Comparison of ENCODE assay signal across 13 cellular contexts in the genomic region with DNA sequence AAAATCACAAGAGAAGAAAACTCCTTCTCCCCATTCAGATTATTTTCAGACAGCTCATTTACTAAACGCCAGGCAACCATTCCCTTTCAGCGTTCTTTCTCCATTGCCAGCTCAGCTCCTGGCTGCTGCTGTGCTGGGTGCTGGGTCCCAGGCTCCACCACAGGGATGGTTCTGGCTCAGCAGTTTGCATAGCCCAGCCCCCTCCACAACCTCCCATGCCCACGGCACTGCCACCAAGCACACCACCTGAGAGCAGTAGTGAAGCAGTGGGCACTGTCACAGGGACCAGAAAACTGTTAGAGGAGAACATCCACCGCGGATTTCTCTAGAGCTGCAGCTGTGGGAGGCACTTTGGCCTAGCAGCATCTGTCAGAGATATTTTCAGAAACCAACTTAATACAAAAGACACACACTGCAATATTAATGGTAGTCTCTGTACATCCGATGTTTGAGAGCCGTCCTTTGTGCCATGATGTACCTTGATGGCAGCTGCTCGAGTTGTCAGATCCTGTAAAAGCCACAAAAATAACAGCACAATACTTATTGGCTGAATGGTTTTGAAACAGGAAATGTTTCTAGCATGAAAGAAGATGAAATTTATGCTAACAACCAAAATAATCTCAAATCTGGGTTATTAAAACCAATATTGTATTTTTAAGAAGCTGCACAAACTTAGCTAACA.
DNase-seq lines count a peak whose midpoint lies in the region; ATAC-seq, FAIRE-seq and TF ChIP-seq lines count a peak whose summit lies in the region.
"Had no signal": no experiment of that assay in that cellular context is flagged by ENCODE, and none has a peak within 500 bp of the region (broad histone marks: within the 10 kb centered on the region; RNA-seq: fewer than 3 reads in every experiment).

No MANE protein-coding gene starts in this region.

- H3K4me2 ChIP-seq in H1 (ENCODE audit: insufficient read depth in 1 of 2, low read depth in 2 of 2, low read length in 2 of 2), result no peak overlapping the region

- H3K9me3 ChIP-seq in Panc1 (ENCODE audit: control insufficient read depth, insufficient read depth, low read depth, low read length) (no peaks in the 10 kb centered on the region), H1 (ENCODE audit: insufficient read depth in 2 of 2, low read depth in 1 of 2, low read length in 1 of 2) (no peaks in the 10 kb centered on the region), small intestine (ENCODE audit: control insufficient read depth, low read depth) (no peaks in the 10 kb centered on the region), esophagus squamous epithelium (no peaks in the 10 kb centered on the region)

- TF ChIP-seq POLR2A in H1 (IDR thresholded peaks at IDR 0.05; ENCODE audit: control extremely low read depth in 1 of 2, low read depth in 2 of 2, low read length in 2 of 2) (no peak), esophagus squamous epithelium (IDR thresholded peaks at IDR 0.05) (no peak)

- no peaks in the 10 kb centered on the region; the same call in 1 of the 2 replicates for H3K4me1 ChIP-seq in Panc1 (ENCODE audit: control insufficient read depth, insufficient read depth, low read length)
- H3K4me1 ChIP-seq in H1 (replicated peaks in 1 of 4; ENCODE audit: control insufficient read depth in 3 of 4, insufficient read depth in 4 of 4, low read length in 3 of 4), result peaks cover 0 to 5% (median 0%) of the 10 kb centered on the region in 4 experiments; a peak in 2 of 7 replicates
- no peaks in the 10 kb centered on the region for H3K4me1 ChIP-seq in small intestine (ENCODE audit: control insufficient read depth in 2 of 2, insufficient read depth in 1 of 2, low read depth in 1 of 2, low read length in 1 of 2)
- H3K4me1 ChIP-seq in esophagus squamous epithelium, result peaks cover 4 to 24% (median 8%) of the 10 kb centered on the region in 3 donors

- H3K23me2 ChIP-seq in H1 (ENCODE audit: low read depth, low read length), result no peaks in the 10 kb centered on the region

- H3K27ac ChIP-seq in Panc1 (ENCODE audit: low read length), result peak overlapping the region; percentile 10; the same call in 1 of the 2 replicates
- H3K27ac ChIP-seq in H1 (ENCODE audit: low read depth, low read length), result no peak overlapping the region
- peak overlapping the region in 1 of 2 donors; percentile 74 for H3K27ac ChIP-seq in small intestine (ENCODE audit: low read depth in 1 of 2, low read length in 1 of 2)
- H3K27ac ChIP-seq in esophagus squamous epithelium, result peak overlapping the region in 2 of 4 donors; percentile 18 to 39

- H2BK12ac ChIP-seq in H1 (ENCODE audit: low read depth, low read length), result no peak overlapping the region

- no peak overlapping the region for H3K23ac ChIP-seq in H1 (ENCODE audit: insufficient read length)

- H3K4me3 ChIP-seq in Panc1 (ENCODE audit: low read depth in 2 of 2, low read length in 2 of 2) (no peak overlapping the region), H1 (ENCODE audit: extremely low read depth in 1 of 4, insufficient read depth in 2 of 4, low read depth in 3 of 4, low read length in 4 of 4) (no peak overlapping the region), small intestine (ENCODE audit: low read depth in 1 of 2, low read length in 2 of 2) (no peak overlapping the region), esophagus squamous epithelium (no peak overlapping the region)

- H2AFZ ChIP-seq in H1 (ENCODE audit: low read length), result peak overlapping the region; percentile 93; the same call in 1 of the 2 replicates

- in situ Hi-C loops in Panc1 (cut with HindIII; ENCODE audit: low pct_unique_long_range_greater_than_20kb, low sequenced_read_pairs), result no loop called here

- no TSS peak for BruUV-seq in Panc1 (replicated peaks; lab: Mats Ljungman, UMichigan)

- TF ChIP-seq CTCF in Panc1 (IDR thresholded peaks at IDR 0.05) (no peak), H1 (IDR thresholded peaks at IDR 0.05; ENCODE audit: control extremely low read depth in 1 of 3, insufficient read depth in 1 of 3, low read depth in 1 of 3, low read length in 3 of 3) (no peak), esophagus squamous epithelium (IDR thresholded peaks at IDR 0.05) (no peak)

- intact Hi-C loops in Panc1 (cut with micrococcal nuclease; ENCODE audit: unreplicated experiment) (no loop called here), esophagus squamous epithelium (cut with DNase I) (no loop called here)

- DNase-seq in NCI-H524 (lab: John Stamatoyannopoulos, UW), result peak; percentile 6 to 53
- no peak for DNase-seq in NCI-H524 treated with DMSO at 0.1 percent for 48 hours (lab: John Stamatoyannopoulos, UW)
- no peak for DNase-seq in Panc1 (ENCODE audit: low read depth, low spot score)
- no peak for DNase-seq in H1 (ENCODE audit: low read depth in 1 of 2, low spot score in 2 of 2)
- DNase-seq in small intestine, result peak; percentile 42
- no peak for DNase-seq in NK-92 treated with Interleukin-12 subunit alpha and Interleukin-12 subunit beta, amount 100 ng/mL, for 24 hours (lab: John Stamatoyannopoulos, UW)
- DNase-seq in HCEC 1CT, result no peak
- no peak for DNase-seq in esophagus squamous epithelium (lab: John Stamatoyannopoulos, UW)
- DNase-seq: NCI-H774, SW 1271 had no signal

- CTCF ChIA-PET in Panc1 (lab: Charles Lee), result no interaction called here
- CTCF ChIA-PET in H1 (lab: Charles Lee; ENCODE audit: partially characterized antibody), result interaction anchor here (1.3 kb wide), 1 partner anchor 18 kb away, joined by 3 read pairs; no protein-coding TSS in a partner anchor

- H4K20me1 ChIP-seq in H1 (replicated peaks in 1 of 2; ENCODE audit: control insufficient read depth in 1 of 2, insufficient read depth in 2 of 2, low read length in 2 of 2), result no peaks in the 10 kb centered on the region

- H3K4ac ChIP-seq in H1 (replicated peaks; ENCODE audit: insufficient read length, low read depth, low read length), result no peak overlapping the region

- no peak overlapping the region; the same call in 1 of the 2 replicates for H2BK15ac ChIP-seq in H1 (ENCODE audit: low read length)

- WGBS in H1 (ENCODE audit: extremely low coverage in 1 of 2, insufficient coverage in 1 of 2, insufficient read length in 1 of 2, insufficient replicate concordance in 2 of 2, low coverage in 1 of 2, low lambda C conversion rate in 2 of 2, missing lambda C conversion rate in 1 of 2), 2 experiments, result 91% methylated on average over 8 of the region's 8 CpGs; no CpG with 5 or more reads in 1 of the 2 experiments
- WGBS in small intestine, 3 donors, result 75 to 93% (median 76%) methylated on average over 8 of the region's 8 CpGs
- WGBS in esophagus squamous epithelium, 2 donors, result 87 to 90% methylated on average over 6 to 7 of the region's 8 CpGs

- H3K79me2 ChIP-seq in H1 (ENCODE audit: control insufficient read depth in 1 of 2, insufficient read depth in 2 of 2, low read length in 2 of 2), result no peaks in the 10 kb centered on the region

- H3K27me3 ChIP-seq in Panc1 (ENCODE audit: control insufficient read depth, insufficient read depth, low read length) (no peaks in the 10 kb centered on the region), H1 (replicated peaks in 1 of 4; ENCODE audit: control insufficient read depth in 3 of 4, extremely low read depth in 1 of 4, insufficient read depth in 3 of 4, low read length in 3 of 4) (no peaks in the 10 kb centered on the region), small intestine (ENCODE audit: control insufficient read depth in 2 of 2, insufficient read depth in 2 of 2, low read length in 2 of 2) (no peaks in the 10 kb centered on the region), esophagus squamous epithelium (no peaks in the 10 kb centered on the region)

- H3K14ac ChIP-seq in H1 (ENCODE audit: insufficient read length), result no peak overlapping the region

- no peak for TF ChIP-seq EP300 in H1 (IDR thresholded peaks at IDR 0.05; ENCODE audit: borderline replicate concordance in 1 of 2, low read depth in 2 of 2, low read length in 2 of 2)

- H4K5ac ChIP-seq in H1 (ENCODE audit: insufficient read length, low read depth, low read length), result no peak overlapping the region

- no peak for TF ChIP-seq RAD21 in H1 (IDR thresholded peaks at IDR 0.05 in 1 of 2, conservative IDR thresholded peaks at IDR 0.05 in 1 of 2; ENCODE audit: low read depth in 2 of 2, low read length in 2 of 2)

- H3K36me3 ChIP-seq in Panc1 (ENCODE audit: control insufficient read depth, insufficient read depth, low read length) (no peaks in the 10 kb centered on the region), H1 (ENCODE audit: control insufficient read depth in 2 of 4, insufficient read depth in 4 of 4, low read length in 3 of 4) (no peaks in the 10 kb centered on the region), small intestine (ENCODE audit: control insufficient read depth in 2 of 2, insufficient read depth in 2 of 2, low read length in 2 of 2) (no peaks in the 10 kb centered on the region), esophagus squamous epithelium (no peaks in the 10 kb centered on the region)

- H3K18ac ChIP-seq in H1 (ENCODE audit: extremely low read depth, low read length), result no peak overlapping the region

- FAIRE-seq in H1 (lab: Jason Lieb, UNC), result no peak
- FAIRE-seq in small intestine (lab: Jason Lieb, UNC), result no peak
- FAIRE-seq: A204.1, endothelial cell of umbilical vein, GM12891 had no signal

- ATAC-seq in Panc1, result no peak

- no peaks in the 10 kb centered on the region for H3K79me1 ChIP-seq in H1 (ENCODE audit: low read depth, low read length)

- H4K8ac ChIP-seq in H1 (ENCODE audit: extremely low read depth, insufficient read depth, low read length), result no peak overlapping the region

- no peak overlapping the region for H2BK120ac ChIP-seq in H1 (replicated peaks; ENCODE audit: low read depth, low read length)

- POLR2A ChIA-PET in Panc1 (lab: Charles Lee) (no interaction called here), H1 (lab: Charles Lee; ENCODE audit: partially characterized antibody) (no interaction called here)

- H3K56ac ChIP-seq in H1 (replicated peaks; ENCODE audit: insufficient read length, low read depth, low read length), result no peak overlapping the region

- no peak overlapping the region for H2BK20ac ChIP-seq in H1 (ENCODE audit: low read length)

- no peak overlapping the region for H4K91ac ChIP-seq in H1 (replicated peaks; ENCODE audit: insufficient read length, low read length)

- no peak overlapping the region for H2BK5ac ChIP-seq in H1 (ENCODE audit: low read depth, low read length)

- no peak overlapping the region for H2AK5ac ChIP-seq in H1 (ENCODE audit: low read depth, low read length)

- no peak overlapping the region for H3K9ac ChIP-seq in H1 (replicated peaks in 1 of 4; ENCODE audit: extremely low read depth in 1 of 4, low read depth in 3 of 4, low read length in 3 of 4)

TF ChIP-seq in H1, 55 proteins besides CTCF, POLR2A, EP300 and RAD21 (continues in another document):
- TF ChIP-seq RBBP5 (IDR thresholded peaks at IDR 0.05; ENCODE audit: borderline replicate concordance, low read depth, low read length), result no peak
- no peak for TF ChIP-seq FOSL1 (IDR thresholded peaks at IDR 0.05; ENCODE audit: insufficient read depth, low read depth, low read length)
- TF ChIP-seq SRF (IDR thresholded peaks at IDR 0.05; ENCODE audit: low read depth, low read length), result no peak
- TF ChIP-seq POU5F1 (IDR thresholded peaks at IDR 0.05; ENCODE audit: low read depth, low read length), result no peak
- no peak for TF ChIP-seq CBX8 (IDR thresholded peaks at IDR 0.05; ENCODE audit: borderline replicate concordance, low read depth, low read length)
- TF ChIP-seq CEBPB (IDR thresholded peaks at IDR 0.05; ENCODE audit: low read depth, low read length), result no peak
- no peak for TF ChIP-seq CTBP2 (IDR thresholded peaks at IDR 0.05; ENCODE audit: borderline replicate concordance, insufficient read depth, insufficient read length, low read length)

Comparison
In these comparisons a context has a peak if more than half of its experiments do, and no peak if none do; other contexts are left out.
1. DNase-seq: peak in NCI-H524 (2 of 2) and small intestine (single experiment); none in NCI-H524 treated with DMSO at 0.1 percent for 48 hours (single experiment), Panc1 (single experiment), H1 (0 of 2), NK-92 treated with Interleukin-12 subunit alpha and Interleukin-12 subunit beta, amount 100 ng/mL, for 24 hours (single experiment), HCEC 1CT (single experiment) and esophagus squamous epithelium (single experiment).